In the genomic region with DNA sequence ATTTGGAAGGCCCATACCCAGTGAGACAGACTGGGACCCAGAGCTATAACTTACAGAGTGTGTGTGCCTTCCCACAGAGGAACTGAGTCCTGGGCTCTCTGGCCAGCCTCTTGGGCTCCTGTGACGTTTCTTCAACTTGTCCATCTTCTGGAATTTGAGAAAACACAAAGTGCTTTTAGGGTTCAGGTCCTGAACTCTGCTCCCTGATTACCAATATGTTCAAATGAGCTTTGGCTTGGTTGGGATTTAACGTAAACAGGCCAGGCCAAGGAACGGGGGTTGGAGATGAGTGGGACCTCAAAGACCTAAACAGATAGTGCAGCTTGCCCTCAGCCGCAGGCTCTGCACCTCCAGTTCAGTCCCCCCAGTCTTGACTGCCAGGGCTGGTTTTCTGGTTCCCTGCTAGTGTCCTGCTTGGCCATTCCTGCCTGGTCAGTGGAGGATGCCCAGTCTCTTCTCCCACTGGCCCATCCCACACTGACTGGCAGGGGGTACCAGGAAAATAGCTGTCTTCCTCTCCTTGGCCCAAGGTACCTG, we compare ENCODE assay signal across 1 cellular context.
TF ChIP-seq lines count a peak whose summit lies in the region.

No MANE protein-coding gene starts in this region.

TF ChIP-seq in IMR-90, 13 proteins besides CTCF, POLR2A, EP300 and RAD21:
- TF ChIP-seq MAZ (IDR thresholded peaks at IDR 0.05; ENCODE audit: borderline replicate concordance, low read depth, low read length) (no peak), BHLHE40 (IDR thresholded peaks at IDR 0.05; ENCODE audit: low read depth, low read length) (no peak), SMC3 (IDR thresholded peaks at IDR 0.05; ENCODE audit: low read depth, low read length) (no peak), RCOR1 (IDR thresholded peaks at IDR 0.05; ENCODE audit: insufficient replicate concordance, low read length) (no peak), MXI1 (IDR thresholded peaks at IDR 0.05; ENCODE audit: borderline replicate concordance, low read depth, low read length) (no peak), CHD1 (IDR thresholded peaks at IDR 0.05; ENCODE audit: low read depth, low read length) (no peak), MAFK (IDR thresholded peaks at IDR 0.05; ENCODE audit: low read depth, low read length) (no peak)
- TF ChIP-seq, protein P1, sequence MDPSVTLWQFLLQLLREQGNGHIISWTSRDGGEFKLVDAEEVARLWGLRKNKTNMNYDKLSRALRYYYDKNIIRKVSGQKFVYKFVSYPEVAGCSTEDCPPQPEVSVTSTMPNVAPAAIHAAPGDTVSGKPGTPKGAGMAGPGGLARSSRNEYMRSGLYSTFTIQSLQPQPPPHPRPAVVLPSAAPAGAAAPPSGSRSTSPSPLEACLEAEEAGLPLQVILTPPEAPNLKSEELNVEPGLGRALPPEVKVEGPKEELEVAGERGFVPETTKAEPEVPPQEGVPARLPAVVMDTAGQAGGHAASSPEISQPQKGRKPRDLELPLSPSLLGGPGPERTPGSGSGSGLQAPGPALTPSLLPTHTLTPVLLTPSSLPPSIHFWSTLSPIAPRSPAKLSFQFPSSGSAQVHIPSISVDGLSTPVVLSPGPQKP (IDR thresholded peaks at IDR 0.05; ENCODE audit: borderline replicate concordance, low read depth, low read length): no peak
